In the genomic region with DNA sequence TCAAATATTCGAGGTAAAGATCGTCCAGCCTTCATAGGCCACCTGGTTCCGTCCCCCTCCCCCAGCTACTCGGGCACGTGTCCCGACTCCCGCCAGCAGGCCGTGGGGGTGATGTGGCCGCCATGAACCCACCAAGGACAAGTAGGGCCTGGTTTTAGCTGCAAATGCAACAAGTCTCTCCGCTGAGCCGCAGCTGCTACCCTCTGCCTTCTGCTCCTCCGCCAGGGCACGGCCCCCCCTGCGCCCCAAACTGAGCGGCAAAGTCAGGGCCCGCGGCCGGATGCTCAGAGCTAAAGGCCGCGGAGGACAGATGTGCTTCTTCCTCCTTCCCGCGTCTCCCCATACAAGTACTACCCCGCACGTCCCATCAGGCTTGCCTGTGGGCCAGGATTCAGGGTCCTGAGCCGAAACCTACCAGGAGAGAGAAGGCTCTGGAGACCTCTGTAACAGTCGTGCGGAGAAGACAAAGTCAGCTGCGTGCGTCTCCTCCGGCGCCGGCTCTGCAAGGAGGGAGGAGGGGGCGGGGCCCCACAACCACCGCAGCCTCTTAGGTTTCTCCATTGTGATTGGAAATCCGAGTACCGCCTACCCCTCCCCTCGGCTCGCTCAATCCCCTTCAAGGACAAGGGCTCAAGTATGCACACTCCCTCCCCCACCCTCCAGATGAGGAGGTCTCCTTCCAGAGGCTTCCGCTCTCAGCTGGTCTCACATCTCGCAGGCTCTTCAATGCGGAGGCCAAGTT, we compare ENCODE assay signal across 8 cellular contexts. TPM values are rescaled to one million over a fixed set of nuclear protein-coding genes. Genes with fewer than 3 reads are reported as not detected.
DNase-seq lines count a peak whose midpoint lies in the region; TF ChIP-seq lines count a peak whose summit lies in the region.

A gene (minus strand): TSS at position 507 of the 742 bp plus-strand sequence. CDS start 3,171 bp downstream, outside the sequence.

- H3K4me1 ChIP-seq in GM23248 (ENCODE audit: insufficient read depth) (peaks cover 12% of the 10 kb centered on the region; the same call in 1 of the 2 replicates), stomach (peaks cover 11 to 41% (median 25%) of the 10 kb centered on the region in 4 donors)

- in situ Hi-C loops in GM23248 (cut with MboI), result no loop called here

- no peaks in the 10 kb centered on the region; the same call in 1 of the 2 replicates for H3F3A ChIP-seq in GM23248 (ENCODE audit: insufficient read depth)
- H3F3A ChIP-seq in neural cell (ENCODE audit: insufficient read depth, low read length, poor library complexity, severe bottlenecking), result no peaks in the 10 kb centered on the region

- no peaks in the 10 kb centered on the region; the same call in 1 of the 2 replicates for H4K20me1 ChIP-seq in GM23248 (ENCODE audit: insufficient read depth)
- H4K20me1 ChIP-seq in neural cell (ENCODE audit: insufficient read depth), result no peaks in the 10 kb centered on the region

- TF ChIP-seq RAD21 in neural cell (conservative IDR thresholded peaks at IDR 0.05), result no peak

- H3K36me3 ChIP-seq in GM23248 (ENCODE audit: low read depth) (peaks cover 23% of the 10 kb centered on the region), neural cell (ENCODE audit: insufficient read depth, low read length) (no peaks in the 10 kb centered on the region), stomach (peaks cover 20 to 22% (median 22%) of the 10 kb centered on the region in 4 donors)

- TF ChIP-seq EP300 in neural cell (conservative IDR thresholded peaks at IDR 0.05; ENCODE audit: poor library complexity, severe bottlenecking), result no peak
- no peak for TF ChIP-seq EP300 in stomach (IDR thresholded peaks at IDR 0.05)

- intact Hi-C loops in stomach (cut with DNase I; ENCODE audit: low total_unique reads), result no loop called here

- H3K9me2 ChIP-seq in GM23248 (ENCODE audit: insufficient read depth), result no peaks in the 10 kb centered on the region
- no peaks in the 10 kb centered on the region for H3K9me2 ChIP-seq in neural cell (ENCODE audit: insufficient read depth, low read length)

- DNase-seq in Daoy (ENCODE audit: low read depth), result peak; percentile 97
- DNase-seq in GM23248, result peak; percentile 96
- peak; percentile 56 for DNase-seq in LNCaP clone FGC (ENCODE audit: low read depth)
- peak; percentile 91 for DNase-seq in activated T-helper 9 cell treated with anti-CD3 and anti-CD28 coated beads, Interleukin-2, amount 50 U/mL, for 16 hours (ENCODE audit: low read depth)
- peak; percentile 97 for DNase-seq in fibroblast of pulmonary artery (ENCODE audit: low read depth)
- peak; percentile 94 for DNase-seq in stomach

- H2AFZ ChIP-seq in GM23248 (peak within 1 kb of the TSS; percentile 89), neural cell (ENCODE audit: low read depth, low read length) (peak within 1 kb of the TSS; percentile 37)

- no peaks in the 10 kb centered on the region; the same call in 1 of the 2 replicates for H3K27me3 ChIP-seq in GM23248 (replicated peaks; ENCODE audit: insufficient read depth)
- H3K27me3 ChIP-seq in neural cell (ENCODE audit: insufficient read depth, low read depth, low read length), result no peaks in the 10 kb centered on the region
- H3K27me3 ChIP-seq in stomach, result no peaks in the 10 kb centered on the region

- peak within 1 kb of the TSS; percentile 96 for H3K4me3 ChIP-seq in GM23248
- peak within 1 kb of the TSS; percentile 74 for H3K4me3 ChIP-seq in LNCaP clone FGC (ENCODE audit: low read depth, low read length)
- peak within 1 kb of the TSS; percentile 93 for H3K4me3 ChIP-seq in fibroblast of pulmonary artery (replicated peaks; ENCODE audit: low read depth, low read length)
- peak within 1 kb of the TSS; percentile 87 for H3K4me3 ChIP-seq in neural cell (ENCODE audit: low read length)
- peak within 1 kb of the TSS; percentile 65 to 88 (median 85) for H3K4me3 ChIP-seq in stomach

- H3K9me3 ChIP-seq in GM23248 (ENCODE audit: low read depth) (no peaks in the 10 kb centered on the region), neural cell (ENCODE audit: low read length) (no peaks in the 10 kb centered on the region), stomach (no peaks in the 10 kb centered on the region)

- peaks cover 50% of the 10 kb centered on the region for H3K79me2 ChIP-seq in GM23248 (ENCODE audit: insufficient read depth)
- H3K79me2 ChIP-seq in neural cell (replicated peaks; ENCODE audit: insufficient read depth, low read length), result peaks cover 37% of the 10 kb centered on the region

- H3K27ac ChIP-seq in GM23248, result peak within 1 kb of the TSS; percentile 79
- H3K27ac ChIP-seq in neural cell (ENCODE audit: low read length), result peak within 1 kb of the TSS; percentile 91
- H3K27ac ChIP-seq in stomach, result peak within 1 kb of the TSS; percentile 89 to 96 (median 93)

- peak; percentile 97 for TF ChIP-seq POLR2A in Raji (IDR thresholded peaks at IDR 0.05; ENCODE audit: insufficient read depth, low read depth, low read length)
- peak in 2 of 4 donors; percentile 88 for TF ChIP-seq POLR2A in stomach (IDR thresholded peaks at IDR 0.05)

- H3K4me2 ChIP-seq in GM23248 (ENCODE audit: unreplicated experiment) (peak within 1 kb of the TSS; percentile 96), neural cell (ENCODE audit: low read length) (peak within 1 kb of the TSS; percentile 76)

- TF ChIP-seq CTCF in LNCaP clone FGC (IDR thresholded peaks at IDR 0.05; ENCODE audit: control insufficient read depth, extremely low read depth, insufficient read depth) (no peak), fibroblast of pulmonary artery (IDR thresholded peaks at IDR 0.05; ENCODE audit: low read length, missing control alignments) (no peak), neural cell (IDR thresholded peaks at IDR 0.05; ENCODE audit: poor library complexity, severe bottlenecking) (no peak), stomach (IDR thresholded peaks at IDR 0.05) (no peak)

- 1% methylated on average over 36 to 41 of the region's 41 CpGs for WGBS in GM23248 (ENCODE audit: low coverage in 1 of 2, low lambda C conversion rate in 2 of 2, missing lambda C conversion rate in 2 of 2), 2 experiments
- WGBS in stomach, 5 donors, result 0 to 2% (median 1%) methylated on average over 29 to 41 of the region's 41 CpGs

- peak within 1 kb of the TSS; percentile 90 for H3K9ac ChIP-seq in GM23248
- peak within 1 kb of the TSS; percentile 89 for H3K9ac ChIP-seq in neural cell (ENCODE audit: low read length)

TF ChIP-seq in neural cell, 6 proteins besides CTCF, POLR2A, EP300 and RAD21:
- no peak for TF ChIP-seq TAF1 (IDR thresholded peaks at IDR 0.05; ENCODE audit: low read depth)
- no peak for TF ChIP-seq EZH2 (IDR thresholded peaks at IDR 0.05; ENCODE audit: borderline replicate concordance, insufficient read depth, low read length, poor library complexity, severe bottlenecking)
- peak; percentile 94 for TF ChIP-seq MXI1 (conservative IDR thresholded peaks at IDR 0.05; ENCODE audit: poor library complexity, severe bottlenecking)
- TF ChIP-seq POLR2AphosphoS5 (IDR thresholded peaks at IDR 0.05), result peak; percentile 95
- TF ChIP-seq, protein P1, sequence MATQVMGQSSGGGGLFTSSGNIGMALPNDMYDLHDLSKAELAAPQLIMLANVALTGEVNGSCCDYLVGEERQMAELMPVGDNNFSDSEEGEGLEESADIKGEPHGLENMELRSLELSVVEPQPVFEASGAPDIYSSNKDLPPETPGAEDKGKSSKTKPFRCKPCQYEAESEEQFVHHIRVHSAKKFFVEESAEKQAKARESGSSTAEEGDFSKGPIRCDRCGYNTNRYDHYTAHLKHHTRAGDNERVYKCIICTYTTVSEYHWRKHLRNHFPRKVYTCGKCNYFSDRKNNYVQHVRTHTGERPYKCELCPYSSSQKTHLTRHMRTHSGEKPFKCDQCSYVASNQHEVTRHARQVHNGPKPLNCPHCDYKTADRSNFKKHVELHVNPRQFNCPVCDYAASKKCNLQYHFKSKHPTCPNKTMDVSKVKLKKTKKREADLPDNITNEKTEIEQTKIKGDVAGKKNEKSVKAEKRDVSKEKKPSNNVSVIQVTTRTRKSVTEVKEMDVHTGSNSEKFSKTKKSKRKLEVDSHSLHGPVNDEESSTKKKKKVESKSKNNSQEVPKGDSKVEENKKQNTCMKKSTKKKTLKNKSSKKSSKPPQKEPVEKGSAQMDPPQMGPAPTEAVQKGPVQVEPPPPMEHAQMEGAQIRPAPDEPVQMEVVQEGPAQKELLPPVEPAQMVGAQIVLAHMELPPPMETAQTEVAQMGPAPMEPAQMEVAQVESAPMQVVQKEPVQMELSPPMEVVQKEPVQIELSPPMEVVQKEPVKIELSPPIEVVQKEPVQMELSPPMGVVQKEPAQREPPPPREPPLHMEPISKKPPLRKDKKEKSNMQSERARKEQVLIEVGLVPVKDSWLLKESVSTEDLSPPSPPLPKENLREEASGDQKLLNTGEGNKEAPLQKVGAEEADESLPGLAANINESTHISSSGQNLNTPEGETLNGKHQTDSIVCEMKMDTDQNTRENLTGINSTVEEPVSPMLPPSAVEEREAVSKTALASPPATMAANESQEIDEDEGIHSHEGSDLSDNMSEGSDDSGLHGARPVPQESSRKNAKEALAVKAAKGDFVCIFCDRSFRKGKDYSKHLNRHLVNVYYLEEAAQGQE (IDR thresholded peaks at IDR 0.05; ENCODE audit: borderline replicate concordance), result peak; percentile 38
- no peak for TF ChIP-seq SMC3 (conservative IDR thresholded peaks at IDR 0.05; ENCODE audit: poor library complexity)

RNA-seq across cellular contexts. Expression of the gene that starts here (rescaled TPM):
- 1,282 and 1,556 TPM in 2 replicates for total RNA-seq in Daoy (2014; rRNA removed; shearing (Covaris generic))
- total RNA-seq in GM23248 (2014; rRNA removed; shearing (Covaris generic)), result 464 and 478 TPM in 2 replicates
- polyA plus RNA-seq in GM23248 (2016; fragmentation: Nextera tagmentation; extraction: Ambion mirVana) (497 and 508 TPM in 2 replicates), neural cell (907 and 1,039 TPM in 2 replicates), stomach (100 to 1,000 TPM; 325 to 523 (median 491) TPM)
- polyA minus RNA-seq in neural cell, result 549 and 644 TPM in 2 replicates
- total RNA-seq in stomach, result 100 to 1,000 TPM in 4 of 5 donors, 10 to 100 TPM in 1; 94.5 to 445 (median 272) TPM

Comparison
In these comparisons a context has a peak if more than half of its experiments do, and no peak if none do; other contexts are left out.
1. Peak in every context shown above with its lines: DNase-seq, H3K4me3 ChIP-seq and H3K27ac ChIP-seq.